Comparison of ENCODE assay signal across 28 cellular contexts in the genomic region with DNA sequence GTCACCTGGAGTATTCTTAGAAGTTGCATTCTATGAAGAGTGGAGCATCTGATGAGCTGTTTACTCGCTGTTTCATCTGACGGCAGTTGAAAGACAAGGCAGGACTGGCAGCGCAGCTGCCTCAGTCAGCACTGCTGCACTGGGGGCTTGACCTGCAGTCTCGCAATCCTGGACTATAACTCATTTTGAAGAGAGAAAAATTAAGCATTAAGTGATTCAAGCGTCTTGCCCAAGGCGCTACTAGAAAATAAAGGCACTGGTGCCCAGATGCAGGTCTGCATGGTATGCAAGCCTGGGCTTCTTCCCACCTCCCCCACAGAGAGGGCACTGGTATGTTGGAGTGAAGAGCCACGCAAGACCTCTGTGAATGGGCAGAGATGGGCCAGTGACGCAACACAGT. TPM values are rescaled to one million over a fixed set of nuclear protein-coding genes. Genes with fewer than 3 reads are reported as not detected.
DNase-seq lines count a peak whose midpoint lies in the region; ATAC-seq and TF ChIP-seq lines count a peak whose summit lies in the region.
"Had no signal": no experiment of that assay in that cellular context is flagged by ENCODE, and none has a peak within 500 bp of the region (broad histone marks: within the 10 kb centered on the region; RNA-seq: fewer than 3 reads in every experiment).

No MANE protein-coding gene starts in this region.

- H3K4me3 ChIP-seq in RWPE2 (ENCODE audit: severe bottlenecking) = no peak overlapping the region
- H3K4me3 ChIP-seq: cardiac muscle cell, colonic mucosa, left lung, SK-N-MC, suprapubic skin had no signal

- no peak for TF ChIP-seq CTCF in RWPE2 (IDR thresholded peaks at IDR 0.05; ENCODE audit: poor library complexity, severe bottlenecking)

- H3K27me3 ChIP-seq in RWPE2 (ENCODE audit: insufficient read depth, poor library complexity, severe bottlenecking) = no peaks in the 10 kb centered on the region
- H3K27me3 ChIP-seq: cardiac muscle cell, colonic mucosa, left lung, suprapubic skin had no signal

- POLR2A ChIA-PET in activated CD4-positive, alpha-beta memory T cell treated with anti-CD3 and anti-CD28 coated beads, Interleukin-2, amount 10 ng/mL, durations not matched to agents 7 days and 5 days (lab: Charles Lee) = no interaction called here

- H3K4me1 Mint-ChIP-seq in T-helper 2 cell treated with Interferon-gamma antibody and Interleukin-4, amounts not matched to agents 5 μg/mL and 100 μg/mL, for 36 hours (ENCODE audit: low read depth) = peaks cover 66% of the 10 kb centered on the region
- H3K4me1 Mint-ChIP-seq in stimulated activated effector memory CD8-positive, alpha-beta T cell treated with anti-CD3 and anti-CD28 coated beads, Interleukin-12 subunit alpha, Interleukin-12 subunit beta, amount 100 ng/mL, for 72 hours = peaks cover 96% of the 10 kb centered on the region
- peaks cover 71% of the 10 kb centered on the region for H3K4me1 Mint-ChIP-seq in activated CD4-positive, alpha-beta memory T cell treated with anti-CD3 and anti-CD28 coated beads, Interleukin-2, amount 10 ng/mL, durations not matched to agents 7 days and 5 days

- no peaks in the 10 kb centered on the region for H3K27me3 Mint-ChIP-seq in T-helper 2 cell treated with Interferon-gamma antibody and Interleukin-4, amounts not matched to agents 5 μg/mL and 100 μg/mL, for 36 hours (ENCODE audit: low read depth)
- H3K27me3 Mint-ChIP-seq in activated CD4-positive, alpha-beta memory T cell treated with anti-CD3 and anti-CD28 coated beads, Interleukin-2, amount 10 ng/mL, durations not matched to agents 7 days and 5 days = no peaks in the 10 kb centered on the region

- H3K27ac ChIP-seq in RWPE2 (ENCODE audit: poor library complexity, severe bottlenecking) = no peak overlapping the region
- H3K27ac ChIP-seq: 22Rv1, cardiac muscle cell, colonic mucosa, left lung, RWPE1, SK-N-MC, suprapubic skin had no signal

- peaks cover 47% of the 10 kb centered on the region for H3K36me3 ChIP-seq in RWPE2 (ENCODE audit: low read depth)
- H3K36me3 ChIP-seq: cardiac muscle cell, colonic mucosa, left lung had no signal

- CTCF ChIA-PET in activated CD4-positive, alpha-beta memory T cell treated with anti-CD3 and anti-CD28 coated beads, Interleukin-2, amount 10 ng/mL, durations not matched to agents 7 days and 5 days (lab: Charles Lee) = no interaction called here

- peaks cover 29% of the 10 kb centered on the region for H3K36me3 Mint-ChIP-seq in T-helper 2 cell treated with Interferon-gamma antibody and Interleukin-4, amounts not matched to agents 5 μg/mL and 100 μg/mL, for 36 hours (ENCODE audit: low read depth)
- H3K36me3 Mint-ChIP-seq in stimulated activated effector memory CD8-positive, alpha-beta T cell treated with anti-CD3 and anti-CD28 coated beads, Interleukin-12 subunit alpha, Interleukin-12 subunit beta, amount 100 ng/mL, for 72 hours = peaks cover 61% of the 10 kb centered on the region
- peaks cover 40% of the 10 kb centered on the region for H3K36me3 Mint-ChIP-seq in activated CD4-positive, alpha-beta memory T cell treated with anti-CD3 and anti-CD28 coated beads, Interleukin-2, amount 10 ng/mL, durations not matched to agents 7 days and 5 days (ENCODE audit: low read depth)

- H3K27ac Mint-ChIP-seq in T-helper 2 cell treated with Interferon-gamma antibody and Interleukin-4, amounts not matched to agents 5 μg/mL and 100 μg/mL, for 36 hours = peak overlapping the region; percentile 42
- peak overlapping the region; percentile 60 for H3K27ac Mint-ChIP-seq in stimulated activated effector memory CD8-positive, alpha-beta T cell treated with anti-CD3 and anti-CD28 coated beads, Interleukin-12 subunit alpha, Interleukin-12 subunit beta, amount 100 ng/mL, for 72 hours
- H3K27ac Mint-ChIP-seq in activated CD4-positive, alpha-beta memory T cell treated with anti-CD3 and anti-CD28 coated beads, Interleukin-2, amount 10 ng/mL, durations not matched to agents 7 days and 5 days = no peak overlapping the region

- no peak for DNase-seq in T-helper 2 cell treated with Interferon-gamma antibody and Interleukin-4, amounts not matched to agents 5 μg/mL and 100 μg/mL, for 36 hours (ENCODE audit: low spot score)
- no peak for DNase-seq in T-helper 2 cell
- DNase-seq in RWPE2 (ENCODE audit: low spot score) = peak; percentile 31
- DNase-seq in left lobe of liver (ENCODE audit: low spot score) = peak; percentile 5
- DNase-seq in stimulated activated effector memory CD8-positive, alpha-beta T cell treated with anti-CD3 and anti-CD28 coated beads, Interleukin-12 subunit alpha, Interleukin-12 subunit beta, amount 100 ng/mL, for 72 hours (ENCODE audit: low spot score in 2 of 2) = no peak
- no peak for DNase-seq in activated CD4-positive, alpha-beta memory T cell treated with anti-CD3 and anti-CD28 coated beads, Interleukin-2, amount 10 ng/mL, durations not matched to agents 7 days and 5 days
- DNase-seq in GF-D8 (lab: John Stamatoyannopoulos, UW) = no peak
- DNase-seq: activated CD8-positive, alpha-beta T cell treated with anti-CD3 and anti-CD28 coated beads, Interleukin-2, amount 10 ng/mL, durations not matched to agents 7 days and 5 days; activated effector memory CD4-positive, alpha-beta T cell treated with Interleukin-2 at 50 U/mL for 16 hours; activated T-cell treated with anti-CD3 and anti-CD28 coated beads for 4 hours; aorta; colonic mucosa; DMS79 treated with DMSO at 0.1 percent for 48 hours; effector CD8-positive, alpha-beta T cell; GDM1; left lung; mesendoderm; stimulated activated CD4-positive, alpha-beta T cell treated with anti-CD3 and anti-CD28 coated beads, Interleukin-15, amount 100 ng/mL, for 24 hours; stimulated activated naive CD4-positive, alpha-beta T cell had no signal

- no peaks in the 10 kb centered on the region for H3K4me1 ChIP-seq in RWPE2 (ENCODE audit: insufficient read depth, poor library complexity, severe bottlenecking)

- no peak overlapping the region for H3K4me3 Mint-ChIP-seq in T-helper 2 cell treated with Interferon-gamma antibody and Interleukin-4, amounts not matched to agents 5 μg/mL and 100 μg/mL, for 36 hours
- no peak overlapping the region for H3K4me3 Mint-ChIP-seq in stimulated activated effector memory CD8-positive, alpha-beta T cell treated with anti-CD3 and anti-CD28 coated beads, Interleukin-12 subunit alpha, Interleukin-12 subunit beta, amount 100 ng/mL, for 72 hours
- no peak overlapping the region for H3K4me3 Mint-ChIP-seq in activated CD4-positive, alpha-beta memory T cell treated with anti-CD3 and anti-CD28 coated beads, Interleukin-2, amount 10 ng/mL, durations not matched to agents 7 days and 5 days
- H3K4me3 Mint-ChIP-seq: activated CD8-positive, alpha-beta T cell treated with anti-CD3 and anti-CD28 coated beads, Interleukin-2, amount 10 ng/mL, durations not matched to agents 7 days and 5 days; CD14-positive monocyte had no signal

- no peaks in the 10 kb centered on the region for H3K9me3 ChIP-seq in RWPE2 (ENCODE audit: severe bottlenecking)
- H3K9me3 ChIP-seq: colonic mucosa, left lung, suprapubic skin had no signal

- H3K9me3 Mint-ChIP-seq in T-helper 2 cell treated with Interferon-gamma antibody and Interleukin-4, amounts not matched to agents 5 μg/mL and 100 μg/mL, for 36 hours = no peaks in the 10 kb centered on the region
- H3K9me3 Mint-ChIP-seq in stimulated activated effector memory CD8-positive, alpha-beta T cell treated with anti-CD3 and anti-CD28 coated beads, Interleukin-12 subunit alpha, Interleukin-12 subunit beta, amount 100 ng/mL, for 72 hours = no peaks in the 10 kb centered on the region
- no peaks in the 10 kb centered on the region for H3K9me3 Mint-ChIP-seq in activated CD4-positive, alpha-beta memory T cell treated with anti-CD3 and anti-CD28 coated beads, Interleukin-2, amount 10 ng/mL, durations not matched to agents 7 days and 5 days
- H3K9me3 Mint-ChIP-seq: activated naive CD4-positive, alpha-beta T cell treated with anti-CD3 and anti-CD28 coated beads, Interleukin-2, amount 50 U/mL, for 72 hours; CD14-positive monocyte had no signal

- ATAC-seq in RWPE2 (ENCODE audit: low read depth) (no peak), left lobe of liver (no peak), GM18517 (IDR thresholded peaks at IDR 0.05; ENCODE audit: unreplicated experiment) (no peak)
- ATAC-seq in stimulated activated effector memory CD8-positive, alpha-beta T cell treated with anti-CD3 and anti-CD28 coated beads, Interleukin-12 subunit alpha, Interleukin-12 subunit beta, amount 100 ng/mL, for 72 hours = no peak
- ATAC-seq: activated CD4-positive, CD25-positive, alpha-beta regulatory T cell treated with anti-CD3 and anti-CD28 coated beads, Interleukin-2, amount 50 U/mL, for 24 hours; activated CD8-positive, alpha-beta T cell treated with anti-CD3 and anti-CD28 coated beads, Interleukin-2, amount 10 ng/mL, durations not matched to agents 7 days and 5 days had no signal

RNA-seq across cellular contexts. Expression of a gene that starts 10.7 kb away (rescaled TPM):
- 14.3 TPM for total RNA-seq in left lobe of liver
- total RNA-seq in activated CD4-positive, alpha-beta memory T cell treated with anti-CD3 and anti-CD28 coated beads, Interleukin-2, amount 10 ng/mL, durations not matched to agents 7 days and 5 days = 10 to 100 TPM; 34.3 to 36.6 TPM

Comparison
In these comparisons a context has a peak if more than half of its experiments do, and no peak if none do; other contexts are left out.
1. DNase-seq: peak in RWPE2 (single experiment) and left lobe of liver (single experiment); none in T-helper 2 cell treated with Interferon-gamma antibody and Interleukin-4, amounts not matched to agents 5 μg/mL and 100 μg/mL, for 36 hours (single experiment), T-helper 2 cell (0 of 5), stimulated activated effector memory CD8-positive, alpha-beta T cell treated with anti-CD3 and anti-CD28 coated beads, Interleukin-12 subunit alpha, Interleukin-12 subunit beta, amount 100 ng/mL, for 72 hours (0 of 2), activated CD4-positive, alpha-beta memory T cell treated with anti-CD3 and anti-CD28 coated beads, Interleukin-2, amount 10 ng/mL, durations not matched to agents 7 days and 5 days (single experiment) and GF-D8 (single experiment).